Comparison of ENCODE assay signal across 13 cellular contexts in genomic region chr6:157867155-157867559, GRCh38. TPM values are rescaled to one million over a fixed set of nuclear protein-coding genes. Genes with fewer than 3 reads are reported as not detected.
DNase-seq lines count a peak whose midpoint lies in the region; ATAC-seq and TF ChIP-seq lines count a peak whose summit lies in the region.
"Had no signal": no experiment of that assay in that cellular context is flagged by ENCODE, and none has a peak within 500 bp of the region (broad histone marks: within the 10 kb centered on the region; RNA-seq: fewer than 3 reads in every experiment).

No MANE protein-coding gene starts in this region.

- H3K4me3 Mint-ChIP-seq in activated naive CD4-positive, alpha-beta T cell treated with anti-CD3 and anti-CD28 coated beads, Interleukin-2, amount 50 U/mL, for 24 hours: peak overlapping the region; percentile 23
- H3K4me3 Mint-ChIP-seq in glutamatergic neuron (ENCODE audit: unreplicated experiment) (peak overlapping the region; percentile 18), CD14-positive monocyte (no peak overlapping the region)

- DNase-seq in ACHN (peak; percentile 2), HT1080 (ENCODE audit: low read depth) (peak; percentile 62), glutamatergic neuron (no peak), CD14-positive monocyte (ENCODE audit: low spot score) (no peak), thyroid gland (no peak), UCSD-AML1 (lab: John Stamatoyannopoulos, UW; ENCODE audit: unreplicated experiment) (no peak)
- DNase-seq: DMS79 treated with DMSO at 0.1 percent for 48 hours, left ventricle myocardium inferior, NCI-H2029, T1000, upper lobe of left lung had no signal

- in situ Hi-C loops in ACHN (cut with HindIII; ENCODE audit: low pct_ligation_motif_present, low pct_unique_long_range_greater_than_20kb, low sequenced_read_pairs): no loop called here

- no peaks in the 10 kb centered on the region for H3K27me3 ChIP-seq in thyroid gland
- H3K27me3 ChIP-seq: upper lobe of left lung had no signal

- H3K36me3 Mint-ChIP-seq in activated naive CD4-positive, alpha-beta T cell treated with anti-CD3 and anti-CD28 coated beads, Interleukin-2, amount 50 U/mL, for 24 hours: peaks cover 7% of the 10 kb centered on the region
- H3K36me3 Mint-ChIP-seq in glutamatergic neuron (ENCODE audit: unreplicated experiment) (no peaks in the 10 kb centered on the region), CD14-positive monocyte (peaks cover 2 to 3% of the 10 kb centered on the region in 2 donors)

- TF ChIP-seq CTCF in glutamatergic neuron (IDR thresholded peaks at IDR 0.05; ENCODE audit: partially characterized antibody, unreplicated experiment) (no peak), CD14-positive monocyte (IDR thresholded peaks at IDR 0.05) (no peak), thyroid gland (IDR thresholded peaks at IDR 0.05) (no peak)

- WGBS in thyroid gland, 2 donors: 71 to 74% methylated on average over 5 of the region's 5 CpGs

- no peaks in the 10 kb centered on the region for H3K9me3 Mint-ChIP-seq in activated naive CD4-positive, alpha-beta T cell treated with anti-CD3 and anti-CD28 coated beads, Interleukin-2, amount 50 U/mL, for 24 hours
- no peaks in the 10 kb centered on the region for H3K9me3 Mint-ChIP-seq in glutamatergic neuron (ENCODE audit: unreplicated experiment)
- peaks cover 0 to 1% (median 0%) of the 10 kb centered on the region in 7 donors for H3K9me3 Mint-ChIP-seq in CD14-positive monocyte

- ATAC-seq in GM18861 (IDR thresholded peaks at IDR 0.05; ENCODE audit: unreplicated experiment): no peak

- H3K4me1 ChIP-seq in thyroid gland: peaks cover 0 to 9% of the 10 kb centered on the region in 2 donors

- TF ChIP-seq POLR2A in thyroid gland (IDR thresholded peaks at IDR 0.05): no peak

- H3K4me1 Mint-ChIP-seq in activated naive CD4-positive, alpha-beta T cell treated with anti-CD3 and anti-CD28 coated beads, Interleukin-2, amount 50 U/mL, for 24 hours: peaks cover 44% of the 10 kb centered on the region
- H3K4me1 Mint-ChIP-seq in glutamatergic neuron (ENCODE audit: low read depth, unreplicated experiment) (peaks cover 24% of the 10 kb centered on the region), CD14-positive monocyte (peaks cover 3% of the 10 kb centered on the region)

- no peak overlapping the region for H3K4me3 ChIP-seq in thyroid gland (replicated peaks in 1 of 3)
- H3K4me3 ChIP-seq: left ventricle myocardium inferior, upper lobe of left lung had no signal

- no peaks in the 10 kb centered on the region for H3K27me3 Mint-ChIP-seq in activated naive CD4-positive, alpha-beta T cell treated with anti-CD3 and anti-CD28 coated beads, Interleukin-2, amount 50 U/mL, for 24 hours
- H3K27me3 Mint-ChIP-seq in glutamatergic neuron (ENCODE audit: unreplicated experiment) (peaks cover 1% of the 10 kb centered on the region), CD14-positive monocyte (ENCODE audit: low read depth in 3 of 3) (no peaks in the 10 kb centered on the region)

- H3K27ac ChIP-seq in thyroid gland: no peak overlapping the region
- H3K27ac ChIP-seq: left ventricle myocardium inferior, upper lobe of left lung had no signal

- H3K9me3 ChIP-seq in thyroid gland: no peaks in the 10 kb centered on the region
- H3K9me3 ChIP-seq: left ventricle myocardium inferior, upper lobe of left lung had no signal

- intact Hi-C loops in CD14-positive monocyte (cut with micrococcal nuclease): loop anchor here in 1 of 2 donors (5.0 kb wide), 1 partner anchor 35 kb away; no protein-coding TSS in a partner anchor
- intact Hi-C loops in thyroid gland (cut with DNase I): loop anchor here (5.0 kb wide), 1 partner anchor 110 kb away; no protein-coding TSS in a partner anchor

- H3K36me3 ChIP-seq in thyroid gland: no peaks in the 10 kb centered on the region

- H3K27ac Mint-ChIP-seq in activated naive CD4-positive, alpha-beta T cell treated with anti-CD3 and anti-CD28 coated beads, Interleukin-2, amount 50 U/mL, for 24 hours: peak overlapping the region; percentile 71
- H3K27ac Mint-ChIP-seq in glutamatergic neuron (ENCODE audit: unreplicated experiment) (peak overlapping the region; percentile 86), CD14-positive monocyte (no peak overlapping the region)

RNA-seq across cellular contexts. Expression of gene SNX9, which starts 44.1 kb away (rescaled TPM):
- 18.9 and 24.2 TPM in 2 replicates for total RNA-seq in HT1080 (2014; rRNA removed; shearing (Covaris generic))
- 26.4 and 27.0 TPM in 2 replicates for polyA plus RNA-seq in HT1080 (2015; cell fraction: cytosol; rRNA removed)
- polyA plus RNA-seq in HT1080 (2015; cell fraction: nucleus; rRNA removed): 28.5 and 29.3 TPM in 2 replicates
- total RNA-seq in glutamatergic neuron (ENCODE audit: unreplicated experiment) (45.7 TPM), thyroid gland (10 to 100 TPM; 44.6 to 73.1 (median 47.2) TPM)
- polyA plus RNA-seq in CD14-positive monocyte: 1 to 10 TPM; 7.2 to 8.1 TPM

Comparison
In these comparisons a context has a peak if more than half of its experiments do, and no peak if none do; other contexts are left out.
1. DNase-seq: peak in ACHN (single experiment) and HT1080 (single experiment); none in glutamatergic neuron (single experiment), CD14-positive monocyte (single experiment), thyroid gland (0 of 2) and UCSD-AML1 (single experiment).
2. H3K27ac Mint-ChIP-seq: peak in activated naive CD4-positive, alpha-beta T cell treated with anti-CD3 and anti-CD28 coated beads, Interleukin-2, amount 50 U/mL, for 24 hours (single experiment) and glutamatergic neuron (single experiment); none in CD14-positive monocyte (0 of 7).
3. H3K4me3 Mint-ChIP-seq: peak in activated naive CD4-positive, alpha-beta T cell treated with anti-CD3 and anti-CD28 coated beads, Interleukin-2, amount 50 U/mL, for 24 hours (single experiment) and glutamatergic neuron (single experiment); none in CD14-positive monocyte (0 of 2).